ENCODE assay signal across 10 cellular contexts in genomic region chr17:2057714-2058520, GRCh38. TPM values are rescaled to one million over a fixed set of nuclear protein-coding genes. Genes with fewer than 3 reads are reported as not detected.
DNase-seq lines count a peak whose midpoint lies in the region; ATAC-seq and TF ChIP-seq lines count a peak whose summit lies in the region.
"Had no signal": no experiment of that assay in that cellular context is flagged by ENCODE, and none has a peak within 500 bp of the region (broad histone marks: within the 10 kb centered on the region; RNA-seq: fewer than 3 reads in every experiment).

No MANE protein-coding gene starts in this region.

- H3K4me3 ChIP-seq in heart left ventricle (peak overlapping the region; percentile 24 to 87 (median 66)), cardiac fibroblast (replicated peaks in 1 of 2; ENCODE audit: low read depth in 2 of 2, low read length in 2 of 2) (peak overlapping the region; percentile 30 to 69), mucosa of descending colon (no peak overlapping the region), vagina (peak overlapping the region; percentile 66 to 70), MG63 (no peak overlapping the region)

- H3K9me3 ChIP-seq in heart left ventricle: no peaks in the 10 kb centered on the region
- no peaks in the 10 kb centered on the region for H3K9me3 ChIP-seq in mucosa of descending colon
- H3K9me3 ChIP-seq in vagina: no peaks in the 10 kb centered on the region
- H3K9me3 ChIP-seq in MG63: no peaks in the 10 kb centered on the region

- WGBS in heart left ventricle, 4 donors: 20 to 29% (median 23%) methylated on average over 36 to 98 of the region's 98 CpGs

- DNase-seq in heart left ventricle (peak in 1 of 5 donors; percentile 48), Right ventricle myocardium superior (no peak), cardiac fibroblast (ENCODE audit: low read depth in 2 of 2) (peak; percentile 46 to 70), mucosa of descending colon (peak in 2 of 3 donors; percentile 57 to 71), vagina (ENCODE audit: extremely low spot score in 2 of 2) (no peak), MG63 (no peak), NCI-H2227 treated with DMSO at 0.1 percent for 48 hours (lab: John Stamatoyannopoulos, UW) (no peak), MCF 10A (ENCODE audit: unreplicated experiment) (no peak)
- DNase-seq: NCI-H2081 treated with DMSO at 0.1 percent for 48 hours had no signal

- H3K27ac ChIP-seq in heart left ventricle (peak overlapping the region; percentile 67 to 98 (median 92)), vagina (peak overlapping the region; percentile 95)
- H3K27ac ChIP-seq: C4-2B had no signal

- CTCF ChIA-PET in MCF 10A (lab: Yijun Ruan, JAX): interaction anchor here (3.1 kb wide), 1 partner anchor 187 kb away, joined by 19 read pairs; no protein-coding TSS in a partner anchor

- intact Hi-C loops in heart left ventricle (cut with DNase I) (loop anchor here in 3 of 10 donors (2.0 to 10.0 kb wide), 4 partner anchors 34 to 227 kb away; no protein-coding TSS in a partner anchor), Right ventricle myocardium superior (cut with DNase I) (loop anchor here (5.0 kb wide), 1 partner anchor 114 kb away; no protein-coding TSS in a partner anchor), mucosa of descending colon (cut with DNase I, micrococcal nuclease) (loop anchor here (2.0 to 10.0 kb wide), 3 partner anchors 183 to 227 kb away; no protein-coding TSS in a partner anchor), vagina (cut with DNase I) (loop anchor here (2.0 to 10.0 kb wide), 4 partner anchors 33 to 337 kb away; no protein-coding TSS in a partner anchor), MCF 10A (cut with micrococcal nuclease) (no loop called here)

- H3K36me3 ChIP-seq in heart left ventricle (peaks cover 0 to 58% (median 22%) of the 10 kb centered on the region in 9 donors), mucosa of descending colon (ENCODE audit: low read depth) (no peaks in the 10 kb centered on the region), vagina (peaks cover 0 to 11% of the 10 kb centered on the region in 2 donors), MG63 (no peaks in the 10 kb centered on the region)

- no peaks in the 10 kb centered on the region for H3K36me3 Mint-ChIP-seq in MCF 10A (ENCODE audit: insufficient read depth, unreplicated experiment)

- H3K4me1 ChIP-seq in heart left ventricle (peaks cover 1 to 90% (median 65%) of the 10 kb centered on the region in 12 donors), mucosa of descending colon (ENCODE audit: low read depth) (peaks cover 45% of the 10 kb centered on the region), vagina (peaks cover 58% of the 10 kb centered on the region)

- H3K9me3 Mint-ChIP-seq in MCF 10A (ENCODE audit: unreplicated experiment): no peaks in the 10 kb centered on the region

- H3K4me3 Mint-ChIP-seq in MCF 10A (ENCODE audit: unreplicated experiment): no peak overlapping the region

- POLR2A ChIA-PET in MCF 10A (lab: Yijun Ruan, JAX): interaction anchor here (0.6 kb wide), 1 partner anchor 1833 kb away, joined by 3 read pairs; no protein-coding TSS in a partner anchor

- peaks cover 0 to 51% (median 10%) of the 10 kb centered on the region in 9 donors for H3K27me3 ChIP-seq in heart left ventricle
- H3K27me3 ChIP-seq in vagina: peaks cover 6% of the 10 kb centered on the region
- H3K27me3 ChIP-seq in MG63: no peaks in the 10 kb centered on the region

- BruUV-seq in MCF 10A (replicated peaks; lab: Mats Ljungman, UMichigan): no TSS peak

- no peaks in the 10 kb centered on the region for H3K27me3 Mint-ChIP-seq in MCF 10A (ENCODE audit: insufficient read depth, unreplicated experiment)

- no peak for TF ChIP-seq POLR2A in heart left ventricle (IDR thresholded peaks at IDR 0.05)
- no peak for TF ChIP-seq POLR2A in vagina (IDR thresholded peaks at IDR 0.05)

- TF ChIP-seq CTCF in heart left ventricle (IDR thresholded peaks at IDR 0.05): no peak
- no peak for TF ChIP-seq CTCF in cardiac fibroblast (IDR thresholded peaks at IDR 0.05; ENCODE audit: low read depth, low read length)
- no peak for TF ChIP-seq CTCF in mucosa of descending colon (IDR thresholded peaks at IDR 0.05)
- no peak for TF ChIP-seq CTCF in vagina (IDR thresholded peaks at IDR 0.05)
- TF ChIP-seq CTCF in MCF 10A (IDR thresholded peaks at IDR 0.05; ENCODE audit: unreplicated experiment): no peak

- ATAC-seq in heart left ventricle (no peak), Right ventricle myocardium superior (ENCODE audit: poor library complexity) (no peak), mucosa of descending colon (no peak)

- no peak overlapping the region for H3K27ac Mint-ChIP-seq in MCF 10A (ENCODE audit: low read depth, unreplicated experiment)

- H3K4me1 Mint-ChIP-seq in MCF 10A (ENCODE audit: insufficient read depth, unreplicated experiment): peaks cover 5% of the 10 kb centered on the region

RNA-seq across cellular contexts. Expression of gene HIC1, which starts 3.0 kb away (rescaled TPM):
- total RNA-seq in heart left ventricle (10 to 100 TPM in 7 of 9 donors, 1 to 10 TPM in 2; 8.9 to 29.6 (median 16.7) TPM), Right ventricle myocardium superior (19.3 TPM), mucosa of descending colon (10 to 100 TPM in 2 of 3 donors, 1 to 10 TPM in 1; 6.0 to 28.9 (median 13.5) TPM), vagina (33.1 TPM), MCF 10A (2022) (0.59 and 1.0 TPM in 2 replicates)
- 10 to 100 TPM in 1 of 2 donors, 1 to 10 TPM in 1; 8.3 to 11.7 TPM for polyA plus RNA-seq in heart left ventricle
- 0.89 and 1.1 TPM in 2 replicates for total RNA-seq in MG63 (2014; rRNA removed; shearing (Covaris generic); ENCODE audit: low replicate concordance)

RNA-seq across cellular contexts. Expression of gene OVCA2, which starts 16.1 kb away (rescaled TPM):
- total RNA-seq in heart left ventricle (10 to 100 TPM; 16.0 to 30.2 (median 20.0) TPM), Right ventricle myocardium superior (13.7 TPM), mucosa of descending colon (10 to 100 TPM; 25.3 to 35.5 (median 33.0) TPM), vagina (24.3 TPM), MCF 10A (2022) (28.8 and 33.5 TPM in 2 replicates)
- polyA plus RNA-seq in heart left ventricle: 10 to 100 TPM; 26.6 to 52.4 TPM
- 36.6 and 51.8 TPM in 2 replicates for total RNA-seq in MG63 (2014; rRNA removed; shearing (Covaris generic); ENCODE audit: low replicate concordance)

RNA-seq across cellular contexts. Expression of gene DPH1, which starts 28.0 kb away (rescaled TPM):
- total RNA-seq in heart left ventricle: 10 to 100 TPM; 14.0 to 38.1 (median 27.6) TPM
- polyA plus RNA-seq in heart left ventricle: 10 to 100 TPM; 18.8 to 23.4 TPM
- 26.8 TPM for total RNA-seq in Right ventricle myocardium superior
- total RNA-seq in mucosa of descending colon: 10 to 100 TPM; 33.1 to 43.7 (median 42.2) TPM
- 43.0 TPM for total RNA-seq in vagina
- 14.2 and 18.4 TPM in 2 replicates for total RNA-seq in MG63 (2014; rRNA removed; shearing (Covaris generic); ENCODE audit: low replicate concordance)
- total RNA-seq in MCF 10A (2022): 29.7 and 45.2 TPM in 2 replicates

RNA-seq across cellular contexts. Expression of gene RTN4RL1, which starts 32.8 kb away (rescaled TPM):
- total RNA-seq in heart left ventricle (1 to 10 TPM; 1.7 to 4.2 (median 2.7) TPM), Right ventricle myocardium superior (3.4 TPM), mucosa of descending colon (under 1 TPM; 0.14 to 0.47 (median 0.43) TPM), vagina (3.7 TPM), MCF 10A (2022) (2.9 and 3.6 TPM in 2 replicates)
- 1 to 10 TPM; 2.2 to 4.9 TPM for polyA plus RNA-seq in heart left ventricle
- 4.9 and 8.9 TPM in 2 replicates for total RNA-seq in MG63 (2014; rRNA removed; shearing (Covaris generic); ENCODE audit: low replicate concordance)

Comparison
In these comparisons a context has a peak if more than half of its experiments do, and no peak if none do; other contexts are left out.
1. DNase-seq: peak in cardiac fibroblast (2 of 2) and mucosa of descending colon (2 of 3); none in Right ventricle myocardium superior (single experiment), vagina (0 of 2), MG63 (single experiment), NCI-H2227 treated with DMSO at 0.1 percent for 48 hours (single experiment) and MCF 10A (single experiment).
2. H3K4me3 ChIP-seq: peak in heart left ventricle (12 of 12), cardiac fibroblast (2 of 2) and vagina (2 of 2); none in mucosa of descending colon (single experiment) and MG63 (single experiment).